In the genomic region with DNA sequence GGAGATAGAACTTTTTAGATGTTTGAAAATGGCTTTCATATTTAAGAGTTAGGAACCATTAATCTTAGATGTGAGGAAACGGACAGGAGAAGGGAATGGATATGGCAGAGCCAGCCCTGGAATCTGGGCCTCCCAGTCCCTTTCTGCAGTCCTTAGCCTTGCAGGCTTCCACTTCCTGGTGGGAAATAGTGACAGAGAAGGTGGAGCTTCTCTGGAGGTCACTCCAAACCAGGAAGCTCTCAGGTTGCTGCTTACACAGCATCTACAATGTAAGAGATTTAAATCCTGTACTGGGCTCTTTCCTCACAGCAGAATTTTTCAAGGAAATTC, we compare ENCODE assay signal across 8 cellular contexts. TPM values are rescaled to one million over a fixed set of nuclear protein-coding genes. Genes with fewer than 3 reads are reported as not detected.
DNase-seq lines count a peak whose midpoint lies in the region; ATAC-seq and TF ChIP-seq lines count a peak whose summit lies in the region.

No MANE protein-coding gene starts in this region.

- H3K27ac Mint-ChIP-seq in activated T-cell treated with anti-CD3 and anti-CD28 coated beads, Interleukin-2, amount 50 U/mL, for 72 hours = peak overlapping the region; percentile 99

- H3K36me3 Mint-ChIP-seq in activated T-cell treated with anti-CD3 and anti-CD28 coated beads, Interleukin-2, amount 50 U/mL, for 72 hours (ENCODE audit: insufficient read depth in 2 of 2) = peaks cover 25 to 44% of the 10 kb centered on the region in 2 donors

- H3K27me3 ChIP-seq in stomach = no peaks in the 10 kb centered on the region

- no peak for TF ChIP-seq POLR2A in stomach (IDR thresholded peaks at IDR 0.05)

- ATAC-seq in activated T-cell treated with anti-CD3 and anti-CD28 coated beads, Interleukin-2, amount 50 U/mL, for 72 hours (replicated peaks in 1 of 2) = no peak
- ATAC-seq in HG03108 (IDR thresholded peaks at IDR 0.05; ENCODE audit: unreplicated experiment) = no peak

- no peak for DNase-seq in activated T-cell treated with anti-CD3 and anti-CD28 coated beads, Interleukin-2, amount 50 U/mL, for 72 hours
- DNase-seq in activated T-cell treated with anti-CD3 and anti-CD28 coated beads, Interleukin-2, amount 50 U/mL, for 48 hours = no peak
- no peak for DNase-seq in fibroblast of pulmonary artery (ENCODE audit: low read depth)
- DNase-seq in stomach = no peak
- DNase-seq in NCI-H1436 (lab: John Stamatoyannopoulos, UW) = no peak
- no peak for DNase-seq in superior temporal gyrus (ENCODE audit: extremely low spot score)

- no peak for TF ChIP-seq EP300 in stomach (IDR thresholded peaks at IDR 0.05)

- H3K9me3 Mint-ChIP-seq in activated T-cell treated with anti-CD3 and anti-CD28 coated beads, Interleukin-2, amount 50 U/mL, for 72 hours = peaks cover 0 to 3% of the 10 kb centered on the region in 2 donors

- H3K36me3 ChIP-seq in stomach = peaks cover 24 to 46% (median 36%) of the 10 kb centered on the region in 4 donors

- peak overlapping the region; percentile 83 to 99 (median 95) for H3K27ac ChIP-seq in stomach

- intact Hi-C loops in stomach (cut with DNase I; ENCODE audit: low total_unique reads) = no loop called here

- peaks cover 26 to 61% (median 46%) of the 10 kb centered on the region in 4 donors for H3K4me1 ChIP-seq in stomach

- WGBS in stomach, 5 donors = 8 to 46% (median 39%) methylated on average over 1 of the region's 1 CpG

- H3K4me1 Mint-ChIP-seq in activated T-cell treated with anti-CD3 and anti-CD28 coated beads, Interleukin-2, amount 50 U/mL, for 72 hours (ENCODE audit: low read depth) = peaks cover 53% of the 10 kb centered on the region

- no peaks in the 10 kb centered on the region for H3K9me3 ChIP-seq in stomach

- H3K4me3 Mint-ChIP-seq in activated T-cell treated with anti-CD3 and anti-CD28 coated beads, Interleukin-2, amount 50 U/mL, for 72 hours = peak overlapping the region; percentile 96 to 99

- TF ChIP-seq CTCF in fibroblast of pulmonary artery (IDR thresholded peaks at IDR 0.05; ENCODE audit: low read length, missing control alignments) = no peak
- no peak for TF ChIP-seq CTCF in stomach (IDR thresholded peaks at IDR 0.05)

- H3K4me3 ChIP-seq in fibroblast of pulmonary artery (replicated peaks; ENCODE audit: low read depth, low read length) (peak overlapping the region; percentile 97), stomach (peak overlapping the region; percentile 56 to 74 (median 61))

- no peaks in the 10 kb centered on the region for H3K27me3 Mint-ChIP-seq in activated T-cell treated with anti-CD3 and anti-CD28 coated beads, Interleukin-2, amount 50 U/mL, for 72 hours (ENCODE audit: low read depth)

TF ChIP-seq in PFSK-1, 5 proteins besides CTCF, POLR2A, EP300 and RAD21:
- peak; percentile 49; the same call in 1 of the 2 replicates for TF ChIP-seq POLR2AphosphoS5 (IDR thresholded peaks at IDR 0.05; ENCODE audit: low read depth, low read length)
- no peak for TF ChIP-seq SIN3A (IDR thresholded peaks at IDR 0.05; ENCODE audit: borderline replicate concordance, insufficient read depth, low read length)
- no peak for TF ChIP-seq TAF1 (IDR thresholded peaks at IDR 0.05; ENCODE audit: borderline replicate concordance, insufficient read depth, low read length)

RNA-seq across cellular contexts. Expression of a gene that starts 2.5 kb away (rescaled TPM):
- 100 to 1,000 TPM; 252 to 355 TPM for total RNA-seq in activated T-cell treated with anti-CD3 and anti-CD28 coated beads, Interleukin-2, amount 50 U/mL, for 72 hours
- polyA plus RNA-seq in PFSK-1 (2012; ENCODE audit: insufficient read length, low read depth) = 1,164 TPM
- total RNA-seq in stomach = 100 to 1,000 TPM in 1 of 5 donors, 10 to 100 TPM in 3, 1 to 10 TPM in 1; 9.8 to 450 (median 26.1) TPM
- polyA plus RNA-seq in stomach = 1,000 to 10,000 TPM; 1,189 to 3,881 (median 1,794) TPM

RNA-seq across cellular contexts. Expression of a gene that starts 40.6 kb away (rescaled TPM):
- total RNA-seq in activated T-cell treated with anti-CD3 and anti-CD28 coated beads, Interleukin-2, amount 50 U/mL, for 72 hours = 100 to 1,000 TPM in 1 of 2 donors, 10 to 100 TPM in 1; 76.6 to 138 TPM
- 256 TPM for polyA plus RNA-seq in PFSK-1 (2012; ENCODE audit: insufficient read length, low read depth)
- total RNA-seq in stomach = 100 to 1,000 TPM in 2 of 5 donors, 10 to 100 TPM in 2, 1 to 10 TPM in 1; 6.4 to 308 (median 53.9) TPM
- polyA plus RNA-seq in stomach = 100 to 1,000 TPM; 220 to 830 (median 399) TPM

RNA-seq across cellular contexts. Expression of a gene that starts 54.6 kb away (rescaled TPM):
- not detected for total RNA-seq in activated T-cell treated with anti-CD3 and anti-CD28 coated beads, Interleukin-2, amount 50 U/mL, for 72 hours
- not detected for polyA plus RNA-seq in PFSK-1 (2012; ENCODE audit: insufficient read length, low read depth)
- under 1 TPM in 1 of 5 donors, not detected in 4; 0.18 TPM for total RNA-seq in stomach
- polyA plus RNA-seq in stomach = not detected
